Comparison of ENCODE assay signal across 22 cellular contexts in genomic region chr3:17136251-17136721, GRCh38.
DNase-seq lines count a peak whose midpoint lies in the region; ATAC-seq and TF ChIP-seq lines count a peak whose summit lies in the region.
"Had no signal": no experiment of that assay in that cellular context is flagged by ENCODE, and none has a peak within 500 bp of the region (broad histone marks: within the 10 kb centered on the region; RNA-seq: fewer than 3 reads in every experiment).

No MANE protein-coding gene starts in this region.

- H3K9me3 Mint-ChIP-seq in nephron (no peaks in the 10 kb centered on the region), CD14-positive monocyte (peaks cover 0 to 14% (median 7%) of the 10 kb centered on the region in 7 donors)

- H3K4me3 Mint-ChIP-seq in nephron (no peak overlapping the region), CD14-positive monocyte (no peak overlapping the region)
- H3K4me3 Mint-ChIP-seq: activated naive CD8-positive, alpha-beta T cell treated with anti-CD3 and anti-CD28 coated beads, Interleukin-2, amount 10 ng/mL, durations not matched to agents 7 days and 5 days; activated T-cell treated with anti-CD3 and anti-CD28 coated beads, Interleukin-2, amount 50 U/mL, for 4 hours; CD4-positive, CD25-positive, alpha-beta regulatory T cell had no signal

- ATAC-seq in Right ventricle myocardium inferior, result peak; percentile 83
- ATAC-seq: activated T-cell treated with anti-CD3 and anti-CD28 coated beads, Interleukin-2, amount 50 U/mL, for 4 hours; esophagus mucosa had no signal

- H3K27ac Mint-ChIP-seq in nephron (peak overlapping the region in 2 of 3 experiments; percentile 8 to 35), CD14-positive monocyte (no peak overlapping the region)
- H3K27ac Mint-ChIP-seq: activated naive CD8-positive, alpha-beta T cell treated with anti-CD3 and anti-CD28 coated beads, Interleukin-2, amount 10 ng/mL, durations not matched to agents 7 days and 5 days; CD4-positive, CD25-positive, alpha-beta regulatory T cell had no signal

- H3K4me3 ChIP-seq in coronary artery, result no peak overlapping the region
- H3K4me3 ChIP-seq in H7 (ENCODE audit: insufficient read depth, low read depth, low read length), result no peak overlapping the region
- H3K4me3 ChIP-seq: cardiac muscle cell, lower lobe of right lung, pancreas, spleen had no signal

- H3K27me3 Mint-ChIP-seq in nephron (ENCODE audit: low read depth), result peaks cover 17% of the 10 kb centered on the region
- H3K27me3 Mint-ChIP-seq in CD14-positive monocyte (ENCODE audit: low read depth in 3 of 3), result peaks cover 0 to 5% (median 1%) of the 10 kb centered on the region in 3 donors
- H3K27me3 Mint-ChIP-seq: CD4-positive, CD25-positive, alpha-beta regulatory T cell had no signal

- no peaks in the 10 kb centered on the region for H3K36me3 Mint-ChIP-seq in nephron (ENCODE audit: low read depth)
- H3K36me3 Mint-ChIP-seq in CD14-positive monocyte, result no peaks in the 10 kb centered on the region
- H3K36me3 Mint-ChIP-seq: CD4-positive, CD25-positive, alpha-beta regulatory T cell had no signal

- no peaks in the 10 kb centered on the region for H3K36me3 ChIP-seq in H7 (replicated peaks; ENCODE audit: control insufficient read depth, insufficient read depth, low read length)
- H3K36me3 ChIP-seq: cardiac muscle cell, lower lobe of right lung, pancreas, spleen had no signal

- in situ Hi-C loops in GM13977 (cut with MboI; ENCODE audit: low pct_unique_long_range_greater_than_20kb, low sequenced_read_pairs, unreplicated experiment), result no loop called here

- H3K27me3 ChIP-seq in H7 (ENCODE audit: control insufficient read depth, insufficient read depth, low read length), result no peaks in the 10 kb centered on the region
- H3K27me3 ChIP-seq: cardiac muscle cell, pancreas, spleen had no signal

- no peak for TF ChIP-seq CTCF in coronary artery (IDR thresholded peaks at IDR 0.05)
- no peak for TF ChIP-seq CTCF in nephron (IDR thresholded peaks at IDR 0.05; ENCODE audit: unreplicated experiment in 3 of 3)
- no peak for TF ChIP-seq CTCF in CD14-positive monocyte (IDR thresholded peaks at IDR 0.05)
- no peak for TF ChIP-seq CTCF in GM13977 (IDR thresholded peaks at IDR 0.05; ENCODE audit: extremely low read depth, insufficient read depth, missing control alignments)

- H3K27ac ChIP-seq in coronary artery, result no peak overlapping the region
- H3K27ac ChIP-seq: cardiac muscle cell, lower lobe of right lung, pancreas, VCaP had no signal

- DNase-seq in Right ventricle myocardium inferior (ENCODE audit: missing footprints), result peak; percentile 74
- no peak for DNase-seq in cardiac septum (ENCODE audit: low spot score)
- DNase-seq in coronary artery (ENCODE audit: low spot score), result peak; percentile 71
- DNase-seq in CD14-positive monocyte (ENCODE audit: low spot score), result no peak
- DNase-seq in H7, result no peak
- DNase-seq in GM13977 (ENCODE audit: low spot score), result no peak
- DNase-seq in midbrain (lab: John Stamatoyannopoulos, UW), result no peak
- DNase-seq: activated CD4-positive, alpha-beta T cell treated with anti-CD3 and anti-CD28 coated beads, Interleukin-2, amount 50 U/mL, for 4 hours; activated naive CD8-positive, alpha-beta T cell treated with anti-CD3 and anti-CD28 coated beads, Interleukin-2, amount 10 ng/mL, durations not matched to agents 7 days and 5 days; activated T-cell treated with anti-CD3 and anti-CD28 coated beads, Interleukin-2, amount 50 U/mL, for 4 hours; CD4-positive, CD25-positive, alpha-beta regulatory T cell; DMS79; lower lobe of right lung; NCI-H1694 treated with DMSO at 0.1 percent for 48 hours; NCI-H226; spleen; T-helper 1 cell had no signal

- intact Hi-C loops in Right ventricle myocardium inferior (cut with DNase I) (loop anchor here (5.0 kb wide), 1 partner anchor 249 kb away; no protein-coding TSS in a partner anchor), cardiac septum (cut with DNase I) (loop anchor here (5.0 kb wide), 1 partner anchor 99 kb away; no protein-coding TSS in a partner anchor), CD14-positive monocyte (cut with micrococcal nuclease) (no loop called here)

- peaks cover 10% of the 10 kb centered on the region for H3K4me1 Mint-ChIP-seq in nephron
- H3K4me1 Mint-ChIP-seq in CD14-positive monocyte, result no peaks in the 10 kb centered on the region

Comparison
In these comparisons a context has a peak if more than half of its experiments do, and no peak if none do; other contexts are left out.
1. DNase-seq: peak in Right ventricle myocardium inferior (single experiment) and coronary artery (single experiment); none in cardiac septum (single experiment), CD14-positive monocyte (single experiment), H7 (single experiment), GM13977 (single experiment) and midbrain (single experiment).
2. H3K27ac Mint-ChIP-seq: peak in nephron (2 of 3); none in CD14-positive monocyte (0 of 7).
3. intact Hi-C loops: an anchor here in Right ventricle myocardium inferior (5.0 kb wide) and cardiac septum (5.0 kb wide); none called in CD14-positive monocyte.